Comparison of ENCODE assay signal across 8 cellular contexts in genomic region chr19:6458695-6459355, GRCh38. TPM values are rescaled to one million over a fixed set of nuclear protein-coding genes. Genes with fewer than 3 reads are reported as not detected.
DNase-seq lines count a peak whose midpoint lies in the region; ATAC-seq, FAIRE-seq and TF ChIP-seq lines count a peak whose summit lies in the region.

No MANE protein-coding gene starts in this region.

- DNase-seq in G401 (ENCODE audit: low spot score) (peak; percentile 34), Panc1 (ENCODE audit: low read depth, low spot score) (no peak), esophagus squamous epithelium (lab: John Stamatoyannopoulos, UW) (no peak), pancreas (peak in 3 of 6 donors; percentile 21 to 53 (median 36)), T1000 (lab: John Stamatoyannopoulos, UW) (no peak), CD1c-positive myeloid dendritic cell (ENCODE audit: extremely low spot score) (no peak)
- DNase-seq in NK-92 treated with Interleukin-12 subunit alpha and Interleukin-12 subunit beta, amount 100 ng/mL, for 24 hours (lab: John Stamatoyannopoulos, UW): no peak

- no peak for TF ChIP-seq POLR2A in esophagus squamous epithelium (IDR thresholded peaks at IDR 0.05)

- no TSS peak for BruUV-seq in Panc1 (replicated peaks; lab: Mats Ljungman, UMichigan)

- H3K4me3 ChIP-seq in Panc1 (ENCODE audit: low read depth in 2 of 2, low read length in 2 of 2) (peak overlapping the region; percentile 63 to 81), esophagus squamous epithelium (peak overlapping the region; percentile 71 to 94 (median 88)), pancreas (peak overlapping the region; percentile 63 to 83 (median 75))

- CTCF ChIA-PET in Panc1 (lab: Charles Lee): no interaction called here

- no peak for FAIRE-seq in pancreas (lab: Jason Lieb, UNC)

- in situ Hi-C loops in G401 (cut with HindIII; ENCODE audit: low sequenced_read_pairs) (no loop called here), Panc1 (cut with HindIII; ENCODE audit: low pct_unique_long_range_greater_than_20kb, low sequenced_read_pairs) (no loop called here)

- no peak overlapping the region for H3K27ac ChIP-seq in Panc1 (ENCODE audit: low read length)
- H3K27ac ChIP-seq in esophagus squamous epithelium: peak overlapping the region; percentile 83 to 94 (median 89)
- H3K27ac ChIP-seq in pancreas: peak overlapping the region in 3 of 4 donors; percentile 22 to 98 (median 77)

- H3K9me3 ChIP-seq in Panc1 (ENCODE audit: control insufficient read depth, insufficient read depth, low read depth, low read length) (no peaks in the 10 kb centered on the region), esophagus squamous epithelium (peaks cover 0 to 7% (median 7%) of the 10 kb centered on the region in 3 donors), pancreas (no peaks in the 10 kb centered on the region)

- H3K36me3 ChIP-seq in Panc1 (ENCODE audit: control insufficient read depth, insufficient read depth, low read length) (peaks cover 4% of the 10 kb centered on the region; the same call in 1 of the 2 replicates), esophagus squamous epithelium (peaks cover 0 to 35% (median 6%) of the 10 kb centered on the region in 3 donors), pancreas (peaks cover 0 to 8% (median 5%) of the 10 kb centered on the region in 3 donors)

- H3K27me3 ChIP-seq in Panc1 (ENCODE audit: control insufficient read depth, insufficient read depth, low read length) (no peaks in the 10 kb centered on the region), esophagus squamous epithelium (peaks cover 0 to 7% (median 0%) of the 10 kb centered on the region in 4 donors), pancreas (no peaks in the 10 kb centered on the region)

- 13 to 44% methylated on average over 9 to 16 of the region's 24 CpGs for WGBS in esophagus squamous epithelium, 2 donors
- 18 to 27% methylated on average over 19 to 24 of the region's 24 CpGs for WGBS in pancreas, 2 donors

- intact Hi-C loops in Panc1 (cut with micrococcal nuclease; ENCODE audit: unreplicated experiment): no loop called here
- intact Hi-C loops in esophagus squamous epithelium (cut with DNase I): no loop called here
- intact Hi-C loops in pancreas (cut with DNase I): no loop called here

- ATAC-seq in Panc1 (no peak), pancreas (peak in 1 of 4 donors; percentile 4), HG03460 (IDR thresholded peaks at IDR 0.05; ENCODE audit: unreplicated experiment) (no peak)

- no peak for TF ChIP-seq CTCF in Panc1 (IDR thresholded peaks at IDR 0.05)
- peak in 1 of 6 experiments; percentile 19 for TF ChIP-seq CTCF in esophagus squamous epithelium (IDR thresholded peaks at IDR 0.05)
- no peak for TF ChIP-seq CTCF in pancreas (IDR thresholded peaks at IDR 0.05)

- peaks cover 3% of the 10 kb centered on the region; the same call in 1 of the 2 replicates for H3K4me1 ChIP-seq in Panc1 (ENCODE audit: control insufficient read depth, insufficient read depth, low read length)
- H3K4me1 ChIP-seq in esophagus squamous epithelium: peaks cover 0 to 56% (median 20%) of the 10 kb centered on the region in 3 donors
- H3K4me1 ChIP-seq in pancreas: no peaks in the 10 kb centered on the region

- POLR2A ChIA-PET in Panc1 (lab: Charles Lee): no interaction called here

RNA-seq across cellular contexts. Expression of gene SLC25A23, which starts 0.8 kb away (rescaled TPM):
- total RNA-seq in G401 (2014; rRNA removed; shearing (Covaris generic)): 57.6 and 60.6 TPM in 2 replicates
- 18.7 TPM for total RNA-seq in Panc1 (2021; ENCODE audit: unreplicated experiment)
- 23.1 TPM for polyA plus RNA-seq in Panc1 (2012; ENCODE audit: insufficient read length)
- total RNA-seq in esophagus squamous epithelium: 10 to 100 TPM; 41.5 to 95.9 (median 64.0) TPM
- total RNA-seq in pancreas: 10 to 100 TPM; 16.3 to 39.4 (median 20.0) TPM
- 10 to 100 TPM; 19.8 to 22.7 TPM for polyA plus RNA-seq in pancreas

RNA-seq across cellular contexts. Expression of gene CRB3, which starts 5.2 kb away (rescaled TPM):
- 1.9 TPM in 1 of 2 replicates, not detected in the other for total RNA-seq in G401 (2014; rRNA removed; shearing (Covaris generic))
- total RNA-seq in Panc1 (2021; ENCODE audit: unreplicated experiment) (0.21 TPM), esophagus squamous epithelium (10 to 100 TPM; 42.9 to 61.9 (median 56.2) TPM), pancreas (10 to 100 TPM; 22.0 to 37.7 (median 26.4) TPM)
- polyA plus RNA-seq in Panc1 (2012; ENCODE audit: insufficient read length): 0.55 TPM
- polyA plus RNA-seq in pancreas: 10 to 100 TPM; 28.5 to 28.7 TPM

RNA-seq across cellular contexts. Expression of gene DENND1C, which starts 22.8 kb away (rescaled TPM):
- not detected in 2 replicates for total RNA-seq in G401 (2014; rRNA removed; shearing (Covaris generic))
- total RNA-seq in Panc1 (2021; ENCODE audit: unreplicated experiment) (0.39 TPM), esophagus squamous epithelium (1 to 10 TPM in 2 of 4 donors, under 1 TPM in 2; 0.62 to 4.2 (median 1.2) TPM), pancreas (1 to 10 TPM in 3 of 6 donors, under 1 TPM in 3; 0.51 to 3.2 (median 1.1) TPM)
- polyA plus RNA-seq in Panc1 (2012; ENCODE audit: insufficient read length): 1.2 TPM
- 1 to 10 TPM; 2.1 to 2.8 TPM for polyA plus RNA-seq in pancreas

RNA-seq across cellular contexts. Expression of gene SLC25A41, which starts 25.3 kb away (rescaled TPM):
- total RNA-seq in G401 (2014; rRNA removed; shearing (Covaris generic)): 1.3 TPM in 1 of 2 replicates, not detected in the other
- total RNA-seq in Panc1 (2021; ENCODE audit: unreplicated experiment) (0.21 TPM), esophagus squamous epithelium (under 1 TPM in 1 of 4 donors, not detected in 3; 0.38 TPM), pancreas (under 1 TPM in 4 of 6 donors, not detected in 2; 0.12 to 0.20 (median 0.15) TPM)
- polyA plus RNA-seq in Panc1 (2012; ENCODE audit: insufficient read length): not detected
- under 1 TPM; 0.85 to 0.91 TPM for polyA plus RNA-seq in pancreas

RNA-seq across cellular contexts. Expression of gene KHSRP, which starts 34.2 kb away (rescaled TPM):
- 170 and 189 TPM in 2 replicates for total RNA-seq in G401 (2014; rRNA removed; shearing (Covaris generic))
- total RNA-seq in Panc1 (2021; ENCODE audit: unreplicated experiment): 333 TPM
- polyA plus RNA-seq in Panc1 (2012; ENCODE audit: insufficient read length): 288 TPM
- 100 to 1,000 TPM; 111 to 158 (median 125) TPM for total RNA-seq in esophagus squamous epithelium
- 100 to 1,000 TPM in 1 of 6 donors, 10 to 100 TPM in 5; 67.2 to 119 (median 93.1) TPM for total RNA-seq in pancreas
- 10 to 100 TPM; 69.7 to 98.2 TPM for polyA plus RNA-seq in pancreas
